ENCODE assay signal across 6 cellular contexts in the genomic region with DNA sequence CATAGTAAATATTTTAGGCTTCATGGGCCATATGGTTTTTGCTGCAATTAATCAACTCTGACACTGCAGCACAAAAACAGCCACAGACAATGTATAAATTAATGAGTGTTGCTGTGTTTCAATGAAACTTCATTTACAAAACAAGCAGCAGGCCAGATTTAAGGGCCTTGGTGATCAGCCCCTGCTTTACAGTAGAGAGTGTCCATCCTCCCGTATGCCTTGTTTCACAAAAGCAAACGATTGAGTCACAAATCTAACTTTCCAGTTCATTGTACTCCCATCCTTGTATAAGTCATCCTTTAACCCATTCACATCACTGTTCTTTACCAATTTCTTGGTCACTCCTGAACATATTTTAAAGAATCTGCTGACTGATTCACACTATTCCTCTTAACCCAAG.
DNase-seq lines count a peak whose midpoint lies in the region; FAIRE-seq and TF ChIP-seq lines count a peak whose summit lies in the region.
"Not testable (repeated sequence)": the region's sequence is repeated elsewhere in the genome, so short reads cannot be mapped to it uniquely, and the experiment has no call there.

No MANE protein-coding gene starts in this region.

- H3K9ac ChIP-seq in parathyroid adenoma: not testable (repeated sequence)

- H3K27me3 ChIP-seq in parathyroid adenoma (ENCODE audit: control insufficient read depth, insufficient read depth, low read length): not testable (repeated sequence)

- H3K36me3 ChIP-seq in parathyroid adenoma (ENCODE audit: control insufficient read depth, insufficient read depth, low read length): not testable (repeated sequence)

- FAIRE-seq in D721Med (lab: Jason Lieb, UNC): peak; percentile 21

- not testable (repeated sequence) for H3K4me1 ChIP-seq in parathyroid adenoma

- H3K79me2 ChIP-seq in parathyroid adenoma: not testable (repeated sequence)

- H3K9me3 ChIP-seq in parathyroid adenoma (ENCODE audit: control insufficient read depth, low read length): not testable (repeated sequence)

- TF ChIP-seq CTCF in D721Med (IDR thresholded peaks at IDR 0.05; ENCODE audit: insufficient read depth, missing control alignments); epithelial cell of proximal tubule (conservative IDR thresholded peaks at IDR 0.05; ENCODE audit: low read depth, low read length); parathyroid adenoma (IDR thresholded peaks at IDR 0.05): not testable (repeated sequence)

- peak overlapping the region; percentile 88 for H3K27ac ChIP-seq in parathyroid adenoma

- H3K4me2 ChIP-seq in parathyroid adenoma (ENCODE audit: low read length): not testable (repeated sequence)

- not testable (repeated sequence) for H2AFZ ChIP-seq in parathyroid adenoma

- DNase-seq in D721Med (ENCODE audit: insufficient read length, low spot score): not testable (repeated sequence)
- DNase-seq in SK-N-DZ (ENCODE audit: low spot score): peak; percentile 30
- peak; percentile 29 for DNase-seq in amniotic epithelial cell (ENCODE audit: low read depth)
- peak; percentile 13 for DNase-seq in epithelial cell of proximal tubule (ENCODE audit: low read depth)
- peak; percentile 42 for DNase-seq in kidney tubule cell (ENCODE audit: low spot score)

- H3K4me3 ChIP-seq in epithelial cell of proximal tubule (ENCODE audit: low read depth, low read length); parathyroid adenoma (ENCODE audit: low read depth, low read length): not testable (repeated sequence)
